ENCODE assay signal across 10 cellular contexts in the genomic region with DNA sequence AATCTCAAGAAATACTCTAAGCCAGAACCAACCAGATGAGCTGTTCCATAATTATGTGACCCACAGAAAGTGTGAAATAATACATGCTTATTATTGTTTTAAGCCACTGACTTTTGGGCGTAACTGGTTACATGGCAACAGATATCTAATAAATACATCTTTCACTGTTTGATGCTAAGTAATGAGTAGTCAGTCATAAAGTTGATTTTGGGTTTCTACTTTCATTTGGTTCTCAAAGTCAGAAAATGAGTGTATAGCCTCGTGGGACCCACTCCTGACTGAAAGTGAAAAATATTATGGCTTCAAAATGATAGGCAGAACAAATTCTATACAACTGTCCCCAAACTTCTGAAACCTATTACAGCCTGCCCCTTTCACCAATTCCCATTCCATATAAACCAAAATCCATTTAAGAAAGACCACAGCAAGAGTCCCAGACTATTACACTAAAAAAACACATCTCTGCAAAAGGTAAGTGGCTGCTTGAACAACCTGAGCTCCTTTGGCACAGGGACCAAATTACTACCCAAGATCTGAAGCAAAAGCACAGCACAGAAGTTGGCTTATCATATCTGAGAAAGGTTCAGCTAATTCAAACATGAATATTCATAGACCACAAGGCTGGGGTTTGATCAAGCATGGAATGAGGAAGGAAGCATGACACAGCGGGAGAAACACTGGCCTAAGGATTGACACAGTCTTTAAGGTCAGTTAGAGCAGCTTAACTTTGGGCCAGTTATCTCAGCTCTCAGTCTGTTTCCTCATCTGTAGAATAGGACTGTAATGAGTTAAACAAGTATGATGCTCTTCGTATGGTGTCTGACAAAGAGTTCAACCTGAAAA.
A peak's percentile ranks its signal among the peaks of the same experiment; 100 is the strongest.
DNase-seq lines count a peak whose midpoint lies in the region; ATAC-seq and TF ChIP-seq lines count a peak whose summit lies in the region.
"Had no signal": no experiment of that assay in that cellular context is flagged by ENCODE, and none has a peak within 500 bp of the region (broad histone marks: within the 10 kb centered on the region; RNA-seq: fewer than 3 reads in every experiment).

No MANE protein-coding gene starts in this region.

- TF ChIP-seq POLR2A in thyroid gland (IDR thresholded peaks at IDR 0.05) = no peak

- H3K27me3 ChIP-seq in heart right ventricle (no peaks in the 10 kb centered on the region), thyroid gland (no peaks in the 10 kb centered on the region)
- H3K27me3 ChIP-seq: cardiac muscle cell had no signal

- DNase-seq in heart right ventricle = no peak
- no peak for DNase-seq in Right ventricle myocardium inferior (ENCODE audit: missing footprints)
- DNase-seq in amniotic epithelial cell (ENCODE audit: low read depth) = peak; percentile 73
- DNase-seq in thyroid gland = peak; percentile 6 to 16
- DNase-seq in NCI-H1105 treated with DMSO at 0.1 percent for 48 hours (lab: John Stamatoyannopoulos, UW) = no peak
- no peak for DNase-seq in cerebellar nuclear complex (lab: John Stamatoyannopoulos, UW)
- DNase-seq in AG08395 (ENCODE audit: low spot score) = no peak
- DNase-seq: NCI-H446 had no signal

- no peak overlapping the region for H3K4me3 ChIP-seq in heart right ventricle
- H3K4me3 ChIP-seq in thyroid gland (replicated peaks in 1 of 3) = no peak overlapping the region
- H3K4me3 ChIP-seq: cardiac muscle cell had no signal

- H3K9me3 ChIP-seq in heart right ventricle = peaks cover 0 to 7% (median 0%) of the 10 kb centered on the region in 11 donors
- no peaks in the 10 kb centered on the region for H3K9me3 ChIP-seq in thyroid gland

- 89 to 90% methylated on average over 4 of the region's 4 CpGs for WGBS in heart right ventricle, 2 donors
- WGBS in thyroid gland, 2 donors = 80 to 83% methylated on average over 4 of the region's 4 CpGs

- TF ChIP-seq CTCF in heart right ventricle (IDR thresholded peaks at IDR 0.05) = no peak
- no peak for TF ChIP-seq CTCF in thyroid gland (IDR thresholded peaks at IDR 0.05)

- peaks cover 0 to 61% (median 13%) of the 10 kb centered on the region in 9 donors for H3K36me3 ChIP-seq in heart right ventricle
- H3K36me3 ChIP-seq in thyroid gland = peaks cover 0 to 8% of the 10 kb centered on the region in 2 donors
- H3K36me3 ChIP-seq: cardiac muscle cell had no signal

- peak overlapping the region in 6 of 10 donors; percentile 7 to 80 (median 42) for H3K27ac ChIP-seq in heart right ventricle
- peak overlapping the region; percentile 13 to 70 (median 23) for H3K27ac ChIP-seq in thyroid gland
- H3K27ac ChIP-seq: cardiac muscle cell had no signal

- intact Hi-C loops in heart right ventricle (cut with DNase I) = no loop called here
- intact Hi-C loops in Right ventricle myocardium inferior (cut with DNase I) = no loop called here
- intact Hi-C loops in thyroid gland (cut with DNase I) = no loop called here

- no peak for ATAC-seq in heart right ventricle
- ATAC-seq in Right ventricle myocardium inferior = no peak
- peak; percentile 35 for ATAC-seq in HG03060 (IDR thresholded peaks at IDR 0.05; ENCODE audit: low read depth, unreplicated experiment)

- peaks cover 0 to 39% (median 24%) of the 10 kb centered on the region in 9 donors for H3K4me1 ChIP-seq in heart right ventricle
- H3K4me1 ChIP-seq in thyroid gland = peaks cover 11 to 17% of the 10 kb centered on the region in 2 donors

Comparison
In these comparisons a context has a peak if more than half of its experiments do, and no peak if none do; other contexts are left out.
1. DNase-seq: peak in amniotic epithelial cell (single experiment) and thyroid gland (2 of 2); none in heart right ventricle (0 of 2), Right ventricle myocardium inferior (single experiment), NCI-H1105 treated with DMSO at 0.1 percent for 48 hours (single experiment), cerebellar nuclear complex (0 of 2) and AG08395 (single experiment).